9 cellular contexts compared by ENCODE assay signal in the genomic region with DNA sequence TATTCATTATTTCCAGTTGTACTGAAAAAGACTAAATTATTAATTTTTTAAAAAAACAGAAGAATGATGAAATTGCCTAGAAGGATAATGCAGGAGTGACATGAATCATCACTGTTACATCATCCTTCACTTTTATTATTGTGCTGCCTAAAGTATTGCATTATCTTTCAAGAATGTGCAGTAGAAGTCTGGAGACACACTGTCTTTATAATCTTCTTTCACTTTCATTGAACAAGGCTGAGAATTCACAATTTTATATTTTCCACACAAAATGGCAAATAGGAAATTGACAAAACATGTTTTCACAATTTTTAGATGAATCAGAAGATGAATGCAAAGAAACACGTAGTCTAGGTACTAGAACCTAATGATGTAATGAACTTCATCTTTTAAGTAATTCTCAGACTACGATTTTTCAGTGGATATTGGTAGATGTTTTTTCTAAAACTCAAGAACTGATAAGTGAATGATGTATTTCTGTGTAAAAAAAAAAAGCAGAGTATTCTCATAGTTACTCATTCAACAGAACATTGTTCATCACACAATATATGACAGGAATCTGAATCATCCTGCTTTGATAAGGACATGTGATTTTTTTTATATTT.
DNase-seq lines count a peak whose midpoint lies in the region; ATAC-seq, FAIRE-seq and TF ChIP-seq lines count a peak whose summit lies in the region.
"Had no signal": no experiment of that assay in that cellular context is flagged by ENCODE, and none has a peak within 500 bp of the region (broad histone marks: within the 10 kb centered on the region; RNA-seq: fewer than 3 reads in every experiment).

No MANE protein-coding gene starts in this region.

- peak overlapping the region; percentile 37 for H3K4me3 Mint-ChIP-seq in activated T-cell treated with anti-CD3 and anti-CD28 coated beads, Interleukin-2, amount 50 U/mL, for 4 hours
- peak overlapping the region; percentile 41 to 78 for H3K4me3 Mint-ChIP-seq in stimulated activated naive CD8-positive, alpha-beta T cell treated with anti-CD3 and anti-CD28 coated beads, Interleukin-15, amount 100 ng/mL, for 72 hours

- peak overlapping the region; percentile 42; the same call in 1 of the 2 replicates for H3K4me3 ChIP-seq in PC-3 (ENCODE audit: low read length)
- H3K4me3 ChIP-seq in endothelial cell of umbilical vein (replicated peaks in 1 of 3; ENCODE audit: insufficient read depth in 1 of 3, low read depth in 1 of 3, low read length in 3 of 3), result peak overlapping the region in 2 of 3 experiments; percentile 23 to 37
- H3K4me3 ChIP-seq in lower lobe of right lung, result no peak overlapping the region

- peaks cover 61% of the 10 kb centered on the region for H3K4me1 Mint-ChIP-seq in activated T-cell treated with anti-CD3 and anti-CD28 coated beads, Interleukin-2, amount 50 U/mL, for 4 hours (ENCODE audit: low read depth)
- peaks cover 83% of the 10 kb centered on the region for H3K4me1 Mint-ChIP-seq in stimulated activated naive CD8-positive, alpha-beta T cell treated with anti-CD3 and anti-CD28 coated beads, Interleukin-15, amount 100 ng/mL, for 72 hours

- H3K9me2 ChIP-seq in PC-3 (replicated peaks; ENCODE audit: low read length), result no peaks in the 10 kb centered on the region

- intact Hi-C loops in PC-3 (cut with micrococcal nuclease) (no loop called here), endothelial cell of umbilical vein (cut with micrococcal nuclease) (no loop called here), lower lobe of right lung (cut with DNase I) (no loop called here)

- FAIRE-seq in endothelial cell of umbilical vein (lab: Jason Lieb, UNC), result peak; percentile 43

- no peaks in the 10 kb centered on the region for H3K36me3 ChIP-seq in PC-3 (ENCODE audit: low read depth, low read length)
- H3K36me3 ChIP-seq in endothelial cell of umbilical vein (ENCODE audit: control insufficient read depth in 2 of 2, extremely low read depth in 1 of 2, insufficient read depth in 2 of 2, low read length in 2 of 2), result no peaks in the 10 kb centered on the region
- no peaks in the 10 kb centered on the region for H3K36me3 ChIP-seq in lower lobe of right lung

- peaks cover 10% of the 10 kb centered on the region for H3K4me1 ChIP-seq in PC-3 (ENCODE audit: insufficient read depth, low read length)
- peaks cover 26% of the 10 kb centered on the region for H3K4me1 ChIP-seq in endothelial cell of umbilical vein (ENCODE audit: control insufficient read depth, extremely low read depth, insufficient read depth, low read length)
- H3K4me1 ChIP-seq in lower lobe of right lung, result peaks cover 9% of the 10 kb centered on the region

- BruUV-seq in PC-3 (replicated peaks; lab: Mats Ljungman, UMichigan) (TSS peak; percentile 70), endothelial cell of umbilical vein (replicated peaks; lab: Mats Ljungman, UMichigan) (TSS peak; percentile 75)

- peak overlapping the region; percentile 99 for H3K27ac Mint-ChIP-seq in stimulated activated naive CD8-positive, alpha-beta T cell treated with anti-CD3 and anti-CD28 coated beads, Interleukin-15, amount 100 ng/mL, for 72 hours

- peak overlapping the region; percentile 73 for H3K4me2 ChIP-seq in PC-3 (ENCODE audit: low read length)
- H3K4me2 ChIP-seq in endothelial cell of umbilical vein (ENCODE audit: insufficient read depth, low read length), result peak overlapping the region; percentile 93

- CTCF ChIA-PET in PC-3 (lab: Charles Lee), result no interaction called here
- CTCF ChIA-PET in endothelial cell of umbilical vein (lab: Charles Lee), result no interaction called here

- POLR2A ChIA-PET in PC-3 (lab: Charles Lee; ENCODE audit: unreplicated experiment), result no interaction called here
- POLR2A ChIA-PET in endothelial cell of umbilical vein (lab: Charles Lee), result no interaction called here

- H3K9ac ChIP-seq in PC-3 (ENCODE audit: low read length) (no peak overlapping the region), endothelial cell of umbilical vein (replicated peaks; ENCODE audit: extremely low read depth, insufficient read depth, low read length) (peak overlapping the region; percentile 45)

- TF ChIP-seq CTCF in PC-3 (conservative IDR thresholded peaks at IDR 0.05; ENCODE audit: low read depth, low read length) (no peak), endothelial cell of umbilical vein (IDR thresholded peaks at IDR 0.05; ENCODE audit: extremely low read depth in 1 of 2, insufficient read depth in 1 of 2, low read depth in 1 of 2, low read length in 2 of 2) (no peak), lower lobe of right lung (IDR thresholded peaks at IDR 0.05) (no peak)

- no peak for TF ChIP-seq POLR2A in endothelial cell of umbilical vein (IDR thresholded peaks at IDR 0.05; ENCODE audit: low read depth, low read length)

- no peak for DNase-seq in activated T-cell treated with anti-CD3 and anti-CD28 coated beads, Interleukin-2, amount 50 U/mL, for 4 hours
- DNase-seq in activated T-cell treated with anti-CD3 and anti-CD28 coated beads for 4 hours (no peak), PC-3 (peak; percentile 52), endothelial cell of umbilical vein (ENCODE audit: low read depth, low spot score) (peak; percentile 70), lower lobe of right lung (no peak), SHP77 (lab: John Stamatoyannopoulos, UW) (no peak)
- DNase-seq in stimulated activated naive CD8-positive, alpha-beta T cell treated with anti-CD3 and anti-CD28 coated beads, Interleukin-15, amount 100 ng/mL, for 72 hours, result no peak
- DNase-seq: COR-L47 had no signal

- H4K20me1 ChIP-seq in PC-3 (ENCODE audit: low read length), result 0 out of 2 replicates have a peak, but pooled peaks cover 3% of the 10 kb centered on the region
- no peaks in the 10 kb centered on the region for H4K20me1 ChIP-seq in endothelial cell of umbilical vein (replicated peaks; ENCODE audit: control insufficient read depth, extremely low read depth, insufficient read depth, low read length)

- H3K9me1 ChIP-seq in endothelial cell of umbilical vein (replicated peaks; ENCODE audit: control insufficient read depth, extremely low read depth, insufficient read depth, low read length), result no peaks in the 10 kb centered on the region

- dilution Hi-C loops in endothelial cell of umbilical vein (cut with MboI; ENCODE audit: extremely low pct_ligation_motif_present, low sequenced_read_pairs), result no loop called here

- H3F3A ChIP-seq in PC-3 (ENCODE audit: low read length, unreplicated experiment), result no peaks in the 10 kb centered on the region

- H3K27ac ChIP-seq in PC-3 (ENCODE audit: low read length), result peak overlapping the region; percentile 60
- peak overlapping the region; percentile 70 for H3K27ac ChIP-seq in endothelial cell of umbilical vein (ENCODE audit: insufficient read depth, low read depth, low read length)
- H3K27ac ChIP-seq in lower lobe of right lung, result no peak overlapping the region

- no peaks in the 10 kb centered on the region for H3K79me2 ChIP-seq in PC-3 (ENCODE audit: low read length)
- no peaks in the 10 kb centered on the region for H3K79me2 ChIP-seq in endothelial cell of umbilical vein (ENCODE audit: control insufficient read depth, insufficient read depth, low read length)

- ATAC-seq in activated T-cell treated with anti-CD3 and anti-CD28 coated beads, Interleukin-2, amount 50 U/mL, for 4 hours, result peak; percentile 88 to 89
- peak; percentile 51; the same call in 1 of the 2 replicates for ATAC-seq in PC-3
- ATAC-seq in stimulated activated naive CD8-positive, alpha-beta T cell treated with anti-CD3 and anti-CD28 coated beads, Interleukin-15, amount 100 ng/mL, for 72 hours, result peak; percentile 90
- ATAC-seq in HG03108 (IDR thresholded peaks at IDR 0.05; ENCODE audit: unreplicated experiment), result no peak
- no peak for ATAC-seq in lower lobe of right lung

- H2AFZ ChIP-seq in PC-3 (ENCODE audit: low read length) (no peak overlapping the region), endothelial cell of umbilical vein (ENCODE audit: low read depth, low read length) (peak overlapping the region; percentile 18)

- H3K9me3 ChIP-seq in PC-3 (ENCODE audit: low read length), result no peaks in the 10 kb centered on the region
- H3K9me3 ChIP-seq in endothelial cell of umbilical vein (replicated peaks; ENCODE audit: control insufficient read depth, insufficient read depth, low read length), result no peaks in the 10 kb centered on the region
- no peaks in the 10 kb centered on the region for H3K9me3 ChIP-seq in lower lobe of right lung

- no peaks in the 10 kb centered on the region for H3K27me3 ChIP-seq in PC-3 (ENCODE audit: low read length)
- H3K27me3 ChIP-seq in endothelial cell of umbilical vein (ENCODE audit: control insufficient read depth in 2 of 2, insufficient read depth in 2 of 2, low read length in 2 of 2), result no peaks in the 10 kb centered on the region
- H3K27me3 ChIP-seq in lower lobe of right lung (ENCODE audit: low read depth), result no peaks in the 10 kb centered on the region

- no peaks in the 10 kb centered on the region for H3K9me3 Mint-ChIP-seq in activated T-cell treated with anti-CD3 and anti-CD28 coated beads, Interleukin-2, amount 50 U/mL, for 4 hours
- H3K9me3 Mint-ChIP-seq in stimulated activated naive CD8-positive, alpha-beta T cell treated with anti-CD3 and anti-CD28 coated beads, Interleukin-15, amount 100 ng/mL, for 72 hours, result peaks cover 9 to 16% of the 10 kb centered on the region in 2 donors

- no peaks in the 10 kb centered on the region for H3K27me3 Mint-ChIP-seq in activated T-cell treated with anti-CD3 and anti-CD28 coated beads, Interleukin-2, amount 50 U/mL, for 4 hours (ENCODE audit: low read depth)
- no peaks in the 10 kb centered on the region for H3K27me3 Mint-ChIP-seq in stimulated activated naive CD8-positive, alpha-beta T cell treated with anti-CD3 and anti-CD28 coated beads, Interleukin-15, amount 100 ng/mL, for 72 hours

- H3K36me3 Mint-ChIP-seq in activated T-cell treated with anti-CD3 and anti-CD28 coated beads, Interleukin-2, amount 50 U/mL, for 4 hours (ENCODE audit: insufficient read depth), result peaks cover 18% of the 10 kb centered on the region

TF ChIP-seq in endothelial cell of umbilical vein, 7 proteins besides CTCF, POLR2A, EP300 and RAD21:
- TF ChIP-seq FOS (IDR thresholded peaks at IDR 0.05; ENCODE audit: borderline replicate concordance, insufficient read depth, low read length) (peak; percentile 71), JUN (IDR thresholded peaks at IDR 0.05; ENCODE audit: borderline replicate concordance, insufficient read depth, insufficient read length, low read depth) (peak; percentile 67), MAX (IDR thresholded peaks at IDR 0.05; ENCODE audit: insufficient read depth, insufficient read length) (no peak), EZH2 (IDR thresholded peaks at IDR 0.05; ENCODE audit: borderline replicate concordance, low read depth, low read length, severe bottlenecking) (no peak), GATA2 (IDR thresholded peaks at IDR 0.05; ENCODE audit: insufficient read depth, insufficient read length, low read depth, low read length) (peak; percentile 43), MYC (IDR thresholded peaks at IDR 0.05; ENCODE audit: low read depth, low read length) (no peak), POLR2AphosphoS5 (IDR thresholded peaks at IDR 0.05; ENCODE audit: insufficient read depth, low read depth, low read length) (no peak)

Comparison
In these comparisons a context has a peak if more than half of its experiments do, and no peak if none do; other contexts are left out.
1. ATAC-seq: peak in activated T-cell treated with anti-CD3 and anti-CD28 coated beads, Interleukin-2, amount 50 U/mL, for 4 hours (2 of 2), PC-3 (single experiment) and stimulated activated naive CD8-positive, alpha-beta T cell treated with anti-CD3 and anti-CD28 coated beads, Interleukin-15, amount 100 ng/mL, for 72 hours (single experiment); none in HG03108 (single experiment) and lower lobe of right lung (0 of 2).
2. DNase-seq: peak in PC-3 (single experiment) and endothelial cell of umbilical vein (single experiment); none in activated T-cell treated with anti-CD3 and anti-CD28 coated beads, Interleukin-2, amount 50 U/mL, for 4 hours (single experiment), activated T-cell treated with anti-CD3 and anti-CD28 coated beads for 4 hours (single experiment), stimulated activated naive CD8-positive, alpha-beta T cell treated with anti-CD3 and anti-CD28 coated beads, Interleukin-15, amount 100 ng/mL, for 72 hours (0 of 2), lower lobe of right lung (single experiment) and SHP77 (0 of 2).